ENCODE assay signal across 1 cellular context in the genomic region with DNA sequence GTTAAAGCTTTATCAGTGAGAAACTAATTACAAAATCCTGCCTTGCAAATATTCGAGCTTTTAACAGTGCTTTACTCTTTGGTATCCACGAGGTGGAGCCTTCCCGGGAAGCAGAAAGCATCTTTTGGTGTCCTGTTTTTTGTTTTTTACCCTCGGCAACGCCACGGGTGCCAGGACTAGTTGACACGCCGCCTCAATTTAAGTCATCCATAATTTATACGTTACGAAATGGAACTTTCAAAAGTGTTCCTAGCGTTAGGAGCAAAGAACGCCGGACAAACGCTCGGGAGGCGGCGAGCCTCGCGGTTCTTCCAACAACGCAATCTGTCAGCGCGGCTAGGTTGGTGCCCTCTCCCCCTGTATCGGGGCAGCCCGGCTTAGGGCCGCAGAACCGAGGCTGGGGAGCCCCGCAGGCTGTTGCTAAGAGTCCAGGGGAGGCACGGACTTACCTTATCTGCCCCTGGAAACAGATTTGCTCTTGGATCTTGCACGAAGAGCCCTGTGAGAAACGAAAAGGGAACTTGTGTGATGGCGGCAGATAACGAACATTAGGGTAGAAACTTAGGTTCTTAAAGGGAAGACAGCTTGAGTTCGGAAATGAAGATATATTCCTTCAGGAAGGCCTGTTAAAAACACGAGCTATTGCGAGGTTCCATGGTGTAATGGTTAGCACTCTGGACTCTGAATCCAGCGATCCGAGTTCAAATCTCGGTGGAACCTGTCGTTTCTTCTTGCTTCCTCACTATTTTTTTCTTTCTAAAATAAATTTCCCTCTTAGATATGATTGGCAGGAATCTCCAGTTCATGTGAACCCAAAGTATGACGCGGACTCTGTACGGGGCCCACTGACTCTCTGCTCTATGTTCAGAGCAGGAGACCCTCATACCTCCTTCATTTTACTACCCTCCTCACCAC.
TF ChIP-seq lines count a peak whose summit lies in the region.

No MANE protein-coding gene starts in this region.

TF ChIP-seq in HepG2, 621 proteins besides CTCF, POLR2A, EP300 and RAD21 (continued from another document and continues in another):
- TF ChIP-seq, protein P1, sequence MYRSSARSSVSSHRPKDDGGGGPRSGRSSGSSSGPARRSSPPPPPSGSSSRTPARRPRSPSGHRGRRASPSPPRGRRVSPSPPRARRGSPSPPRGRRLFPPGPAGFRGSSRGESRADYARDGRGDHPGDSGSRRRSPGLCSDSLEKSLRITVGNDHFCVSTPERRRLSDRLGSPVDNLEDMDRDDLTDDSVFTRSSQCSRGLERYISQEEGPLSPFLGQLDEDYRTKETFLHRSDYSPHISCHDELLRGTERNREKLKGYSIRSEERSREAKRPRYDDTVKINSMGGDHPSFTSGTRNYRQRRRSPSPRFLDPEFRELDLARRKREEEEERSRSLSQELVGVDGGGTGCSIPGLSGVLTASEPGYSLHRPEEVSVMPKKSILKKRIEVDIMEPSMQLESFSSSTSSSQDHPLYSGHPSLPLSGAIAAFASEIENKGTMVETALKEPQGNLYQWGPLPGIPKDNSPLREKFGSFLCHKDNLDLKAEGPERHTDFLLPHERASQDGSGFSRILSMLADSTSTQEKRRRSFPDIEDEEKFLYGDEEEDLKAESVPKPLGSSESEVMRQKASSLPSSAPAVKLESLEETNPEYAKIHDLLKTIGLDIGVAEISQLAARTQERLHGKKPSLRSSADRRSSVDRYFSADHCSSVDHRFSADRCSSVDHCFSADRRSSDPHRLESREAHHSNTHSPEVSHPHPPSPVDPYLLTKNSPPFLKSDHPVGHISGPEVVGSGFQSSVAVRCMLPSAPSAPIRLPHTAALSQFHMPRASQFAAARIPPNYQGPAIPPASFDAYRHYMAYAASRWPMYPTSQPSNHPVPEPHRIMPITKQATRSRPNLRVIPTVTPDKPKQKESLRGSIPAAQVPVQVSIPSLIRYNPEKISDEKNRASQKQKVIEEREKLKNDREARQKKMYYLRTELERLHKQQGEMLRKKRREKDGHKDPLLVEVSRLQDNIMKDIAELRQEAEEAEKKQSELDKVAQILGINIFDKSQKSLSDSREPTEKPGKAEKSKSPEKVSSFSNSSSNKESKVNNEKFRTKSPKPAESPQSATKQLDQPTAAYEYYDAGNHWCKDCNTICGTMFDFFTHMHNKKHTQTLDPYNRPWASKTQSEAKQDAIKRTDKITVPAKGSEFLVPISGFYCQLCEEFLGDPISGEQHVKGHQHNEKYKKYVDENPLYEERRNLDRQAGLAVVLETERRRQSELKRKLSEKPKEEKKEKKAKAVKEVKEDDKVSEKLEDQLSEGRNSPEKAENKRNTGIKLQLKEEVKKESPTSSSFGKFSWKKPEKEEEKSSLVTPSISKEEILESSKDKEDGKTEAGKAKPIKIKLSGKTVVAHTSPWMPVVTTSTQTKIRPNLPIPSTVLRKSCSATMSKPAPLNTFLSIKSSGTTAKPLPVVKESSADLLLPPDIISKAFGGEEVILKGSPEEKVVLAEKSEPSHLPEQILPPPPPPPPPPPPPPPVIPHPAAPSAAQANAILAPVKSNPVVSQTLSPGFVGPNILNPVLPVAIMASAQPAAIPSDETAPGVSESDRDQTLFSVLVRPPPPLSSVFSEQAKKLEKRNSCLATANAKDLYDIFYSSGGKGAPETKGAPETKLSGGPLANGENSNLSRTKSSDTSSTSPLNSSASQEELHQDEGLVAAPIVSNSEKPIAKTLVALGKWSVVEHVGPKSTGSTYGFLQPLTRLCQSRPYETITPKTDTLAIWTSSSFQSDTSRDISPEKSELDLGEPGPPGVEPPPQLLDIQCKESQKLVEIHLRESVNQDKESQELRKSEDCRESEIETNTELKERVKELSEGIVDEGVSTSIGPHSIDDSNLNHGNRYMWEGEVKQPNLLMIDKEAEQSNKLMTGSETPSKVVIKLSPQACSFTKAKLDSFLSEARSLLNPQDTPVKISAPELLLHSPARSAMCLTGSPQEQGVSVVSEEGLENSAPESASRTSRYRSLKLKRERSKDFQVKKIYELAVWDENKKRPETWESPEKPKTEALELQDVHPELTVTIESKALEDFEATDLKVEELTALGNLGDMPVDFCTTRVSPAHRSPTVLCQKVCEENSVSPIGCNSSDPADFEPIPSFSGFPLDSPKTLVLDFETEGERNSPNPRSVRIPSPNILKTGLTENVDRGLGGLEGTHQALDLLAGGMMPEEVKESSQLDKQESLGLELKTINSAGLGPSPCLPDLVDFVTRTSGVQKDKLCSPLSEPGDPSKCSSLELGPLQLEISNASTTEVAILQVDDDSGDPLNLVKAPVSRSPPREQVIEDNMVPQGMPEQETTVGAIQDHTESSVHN (CRISPR knock-in tag; IDR thresholded peaks at IDR 0.05) = 0 out of 2 replicates have a peak, but pooled peaks have one; percentile 33
- TF ChIP-seq TGIF2 (CRISPR knock-in tag; IDR thresholded peaks at IDR 0.05) (0 out of 2 replicates have a peak, but pooled peaks have one; percentile 36), ZNF749 (CRISPR knock-in tag; IDR thresholded peaks at IDR 0.05; ENCODE audit: borderline replicate concordance) (no peak), HDAC2 (CRISPR knock-in tag; IDR thresholded peaks at IDR 0.05) (0 out of 2 replicates have a peak, but pooled peaks have one; percentile 9), ZFY (CRISPR knock-in tag; IDR thresholded peaks at IDR 0.05) (0 out of 2 replicates have a peak, but pooled peaks have one; percentile 25), THYN1 (CRISPR knock-in tag; IDR thresholded peaks at IDR 0.05; ENCODE audit: borderline replicate concordance, low read depth) (no peak), ZNF34 (CRISPR knock-in tag; IDR thresholded peaks at IDR 0.05; ENCODE audit: borderline replicate concordance) (peak; percentile 60; the same call in 1 of the 2 replicates), NFE2 (CRISPR knock-in tag; IDR thresholded peaks at IDR 0.05) (no peak), ZNF317 (CRISPR knock-in tag; IDR thresholded peaks at IDR 0.05) (no peak; the same call in 1 of the 2 replicates), SMAD1 (CRISPR knock-in tag; IDR thresholded peaks at IDR 0.05; ENCODE audit: borderline replicate concordance, low read depth) (no peak), FOXJ3 (CRISPR knock-in tag; IDR thresholded peaks at IDR 0.05; ENCODE audit: borderline replicate concordance) (peak; percentile 50; the same call in 1 of the 2 replicates), ZNF460 (CRISPR knock-in tag; IDR thresholded peaks at IDR 0.05; ENCODE audit: borderline replicate concordance) (peak; percentile 18; the same call in 1 of the 2 replicates), ZNF10 (CRISPR knock-in tag; IDR thresholded peaks at IDR 0.05; ENCODE audit: borderline replicate concordance, low read depth) (no peak), NR2F1 (CRISPR knock-in tag; IDR thresholded peaks at IDR 0.05) (no peak), TOPORS (CRISPR knock-in tag; IDR thresholded peaks at IDR 0.05) (0 out of 2 replicates have a peak, but pooled peaks have one; percentile 17), MED1 (CRISPR knock-in tag; IDR thresholded peaks at IDR 0.05) (no peak), PAX8 (CRISPR knock-in tag; IDR thresholded peaks at IDR 0.05; ENCODE audit: borderline replicate concordance) (no peak), LCORL (IDR thresholded peaks at IDR 0.05) (no peak), LCORL (CRISPR knock-in tag; IDR thresholded peaks at IDR 0.05) (peak; percentile 35; the same call in 1 of the 2 replicates), NFIC (IDR thresholded peaks at IDR 0.05; ENCODE audit: low read length) (no peak), ZNF772 (CRISPR knock-in tag; IDR thresholded peaks at IDR 0.05) (peak; percentile 21; the same call in 1 of the 2 replicates), RARA (CRISPR knock-in tag; IDR thresholded peaks at IDR 0.05) (0 out of 2 replicates have a peak, but pooled peaks have one; percentile 2), RORA (CRISPR knock-in tag; IDR thresholded peaks at IDR 0.05) (no peak), MTA3 (CRISPR knock-in tag; IDR thresholded peaks at IDR 0.05) (no peak), ZNF619 (CRISPR knock-in tag; IDR thresholded peaks at IDR 0.05) (0 out of 2 replicates have a peak, but pooled peaks have one; percentile 60), TBX2 (CRISPR knock-in tag; IDR thresholded peaks at IDR 0.05; ENCODE audit: borderline replicate concordance) (peak; percentile 59; the same call in 1 of the 2 replicates), ZNF224 (CRISPR knock-in tag; IDR thresholded peaks at IDR 0.05) (0 out of 2 replicates have a peak, but pooled peaks have one; percentile 39), SP1 (IDR thresholded peaks at IDR 0.05) (no peak), SP1 (CRISPR knock-in tag; IDR thresholded peaks at IDR 0.05) (no peak), GATAD1 (CRISPR knock-in tag; IDR thresholded peaks at IDR 0.05) (peak; percentile 63; the same call in 1 of the 2 replicates), KLF12 (CRISPR knock-in tag; IDR thresholded peaks at IDR 0.05; ENCODE audit: borderline replicate concordance) (0 out of 2 replicates have a peak, but pooled peaks have one; percentile 17)
- TF ChIP-seq, protein P2, sequence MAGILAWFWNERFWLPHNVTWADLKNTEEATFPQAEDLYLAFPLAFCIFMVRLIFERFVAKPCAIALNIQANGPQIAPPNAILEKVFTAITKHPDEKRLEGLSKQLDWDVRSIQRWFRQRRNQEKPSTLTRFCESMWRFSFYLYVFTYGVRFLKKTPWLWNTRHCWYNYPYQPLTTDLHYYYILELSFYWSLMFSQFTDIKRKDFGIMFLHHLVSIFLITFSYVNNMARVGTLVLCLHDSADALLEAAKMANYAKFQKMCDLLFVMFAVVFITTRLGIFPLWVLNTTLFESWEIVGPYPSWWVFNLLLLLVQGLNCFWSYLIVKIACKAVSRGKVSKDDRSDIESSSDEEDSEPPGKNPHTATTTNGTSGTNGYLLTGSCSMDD (CRISPR knock-in tag; IDR thresholded peaks at IDR 0.05) = no peak
- TF ChIP-seq, protein P3, sequence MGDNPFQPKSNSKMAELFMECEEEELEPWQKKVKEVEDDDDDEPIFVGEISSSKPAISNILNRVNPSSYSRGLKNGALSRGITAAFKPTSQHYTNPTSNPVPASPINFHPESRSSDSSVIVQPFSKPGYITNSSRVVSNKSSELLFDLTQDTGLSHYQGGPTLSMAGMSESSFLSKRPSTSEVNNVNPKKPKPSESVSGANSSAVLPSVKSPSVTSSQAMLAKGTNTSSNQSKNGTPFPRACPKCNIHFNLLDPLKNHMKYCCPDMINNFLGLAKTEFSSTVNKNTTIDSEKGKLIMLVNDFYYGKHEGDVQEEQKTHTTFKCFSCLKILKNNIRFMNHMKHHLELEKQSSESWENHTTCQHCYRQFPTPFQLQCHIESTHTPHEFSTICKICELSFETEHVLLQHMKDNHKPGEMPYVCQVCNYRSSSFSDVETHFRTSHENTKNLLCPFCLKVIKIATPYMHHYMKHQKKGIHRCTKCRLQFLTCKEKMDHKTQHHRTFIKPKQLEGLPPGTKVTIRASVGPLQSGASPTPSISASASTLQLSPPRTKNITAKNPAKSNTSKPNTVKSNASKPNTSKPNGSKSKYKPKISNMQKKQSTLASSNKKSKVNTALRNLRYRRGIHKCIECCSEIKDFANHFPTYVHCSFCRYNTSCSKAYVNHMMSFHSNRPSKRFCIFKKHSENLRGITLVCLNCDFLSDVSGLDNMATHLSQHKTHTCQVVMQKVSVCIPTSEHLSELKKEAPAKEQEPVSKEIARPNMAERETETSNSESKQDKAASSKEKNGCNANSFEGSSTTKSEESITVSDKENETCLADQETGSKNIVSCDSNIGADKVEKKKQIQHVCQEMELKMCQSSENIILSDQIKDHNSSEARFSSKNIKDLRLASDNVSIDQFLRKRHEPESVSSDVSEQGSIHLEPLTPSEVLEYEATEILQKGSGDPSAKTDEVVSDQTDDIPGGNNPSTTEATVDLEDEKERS (CRISPR knock-in tag; IDR thresholded peaks at IDR 0.05) = peak; percentile 82
- TF ChIP-seq, protein P4, sequence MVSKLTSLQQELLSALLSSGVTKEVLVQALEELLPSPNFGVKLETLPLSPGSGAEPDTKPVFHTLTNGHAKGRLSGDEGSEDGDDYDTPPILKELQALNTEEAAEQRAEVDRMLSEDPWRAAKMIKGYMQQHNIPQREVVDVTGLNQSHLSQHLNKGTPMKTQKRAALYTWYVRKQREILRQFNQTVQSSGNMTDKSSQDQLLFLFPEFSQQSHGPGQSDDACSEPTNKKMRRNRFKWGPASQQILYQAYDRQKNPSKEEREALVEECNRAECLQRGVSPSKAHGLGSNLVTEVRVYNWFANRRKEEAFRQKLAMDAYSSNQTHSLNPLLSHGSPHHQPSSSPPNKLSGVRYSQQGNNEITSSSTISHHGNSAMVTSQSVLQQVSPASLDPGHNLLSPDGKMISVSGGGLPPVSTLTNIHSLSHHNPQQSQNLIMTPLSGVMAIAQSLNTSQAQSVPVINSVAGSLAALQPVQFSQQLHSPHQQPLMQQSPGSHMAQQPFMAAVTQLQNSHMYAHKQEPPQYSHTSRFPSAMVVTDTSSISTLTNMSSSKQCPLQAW (CRISPR knock-in tag; IDR thresholded peaks at IDR 0.05) = peak; percentile 84; the same call in 1 of the 2 replicates
- TF ChIP-seq, protein P5, sequence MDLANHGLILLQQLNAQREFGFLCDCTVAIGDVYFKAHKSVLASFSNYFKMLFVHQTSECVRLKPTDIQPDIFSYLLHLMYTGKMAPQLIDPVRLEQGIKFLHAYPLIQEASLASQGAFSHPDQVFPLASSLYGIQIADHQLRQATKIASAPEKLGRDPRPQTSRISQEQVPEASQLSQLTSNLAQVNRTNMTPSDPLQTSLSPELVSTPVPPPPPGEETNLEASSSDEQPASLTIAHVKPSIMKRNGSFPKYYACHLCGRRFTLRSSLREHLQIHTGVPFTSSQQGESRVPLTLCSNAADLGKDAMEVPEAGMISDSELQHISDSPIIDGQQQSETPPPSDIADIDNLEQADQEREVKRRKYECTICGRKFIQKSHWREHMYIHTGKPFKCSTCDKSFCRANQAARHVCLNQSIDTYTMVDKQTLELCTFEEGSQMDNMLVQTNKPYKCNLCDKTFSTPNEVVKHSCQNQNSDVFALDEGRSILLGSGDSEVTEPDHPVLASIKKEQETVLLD (CRISPR knock-in tag; IDR thresholded peaks at IDR 0.05; ENCODE audit: low read depth) = no peak
- TF ChIP-seq, protein P6, sequence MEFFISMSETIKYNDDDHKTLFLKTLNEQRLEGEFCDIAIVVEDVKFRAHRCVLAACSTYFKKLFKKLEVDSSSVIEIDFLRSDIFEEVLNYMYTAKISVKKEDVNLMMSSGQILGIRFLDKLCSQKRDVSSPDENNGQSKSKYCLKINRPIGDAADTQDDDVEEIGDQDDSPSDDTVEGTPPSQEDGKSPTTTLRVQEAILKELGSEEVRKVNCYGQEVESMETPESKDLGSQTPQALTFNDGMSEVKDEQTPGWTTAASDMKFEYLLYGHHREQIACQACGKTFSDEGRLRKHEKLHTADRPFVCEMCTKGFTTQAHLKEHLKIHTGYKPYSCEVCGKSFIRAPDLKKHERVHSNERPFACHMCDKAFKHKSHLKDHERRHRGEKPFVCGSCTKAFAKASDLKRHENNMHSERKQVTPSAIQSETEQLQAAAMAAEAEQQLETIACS (CRISPR knock-in tag; IDR thresholded peaks at IDR 0.05) = no peak
- TF ChIP-seq, protein P7, sequence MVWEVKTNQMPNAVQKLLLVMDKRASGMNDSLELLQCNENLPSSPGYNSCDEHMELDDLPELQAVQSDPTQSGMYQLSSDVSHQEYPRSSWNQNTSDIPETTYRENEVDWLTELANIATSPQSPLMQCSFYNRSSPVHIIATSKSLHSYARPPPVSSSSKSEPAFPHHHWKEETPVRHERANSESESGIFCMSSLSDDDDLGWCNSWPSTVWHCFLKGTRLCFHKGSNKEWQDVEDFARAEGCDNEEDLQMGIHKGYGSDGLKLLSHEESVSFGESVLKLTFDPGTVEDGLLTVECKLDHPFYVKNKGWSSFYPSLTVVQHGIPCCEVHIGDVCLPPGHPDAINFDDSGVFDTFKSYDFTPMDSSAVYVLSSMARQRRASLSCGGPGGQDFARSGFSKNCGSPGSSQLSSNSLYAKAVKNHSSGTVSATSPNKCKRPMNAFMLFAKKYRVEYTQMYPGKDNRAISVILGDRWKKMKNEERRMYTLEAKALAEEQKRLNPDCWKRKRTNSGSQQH (CRISPR knock-in tag; IDR thresholded peaks at IDR 0.05; ENCODE audit: low read depth) = 0 out of 2 replicates have a peak, but pooled peaks have one; percentile 62
